ENCODE assay signal across 12 cellular contexts in the genomic region with DNA sequence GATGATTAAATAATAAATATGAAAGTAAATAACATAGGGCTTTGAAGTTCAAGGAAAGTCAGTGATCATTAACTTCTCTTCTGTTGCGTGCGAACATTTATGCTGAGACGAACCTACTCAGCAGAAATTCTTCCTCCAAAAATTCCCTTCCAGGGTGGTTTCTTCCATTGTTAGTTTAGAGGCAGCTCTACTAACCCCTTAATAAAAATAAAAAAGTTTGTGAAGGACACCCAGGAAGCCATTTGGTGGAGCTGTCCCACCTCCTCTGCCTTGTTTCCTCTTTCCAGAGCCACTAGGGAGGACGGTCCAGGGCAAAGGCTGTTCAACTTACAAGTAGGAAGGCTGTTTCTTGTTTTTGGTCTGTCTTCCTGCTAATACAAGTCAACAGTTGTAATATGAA. TPM values are rescaled to one million over a fixed set of nuclear protein-coding genes. Genes with fewer than 3 reads are reported as not detected.
DNase-seq lines count a peak whose midpoint lies in the region; ATAC-seq and TF ChIP-seq lines count a peak whose summit lies in the region.
"Had no signal": no experiment of that assay in that cellular context is flagged by ENCODE, and none has a peak within 500 bp of the region (broad histone marks: within the 10 kb centered on the region; RNA-seq: fewer than 3 reads in every experiment).

No MANE protein-coding gene starts in this region.

- 94% methylated on average over 4 of the region's 4 CpGs for WGBS in mammary epithelial cell (ENCODE audit: low coverage, missing lambda C conversion rate)

- no peak overlapping the region for H3K4me2 ChIP-seq in mammary epithelial cell (ENCODE audit: insufficient read depth, low read depth, low read length)

- H3K4me1 Mint-ChIP-seq in MCF 10A (ENCODE audit: insufficient read depth, unreplicated experiment) = peaks cover 23% of the 10 kb centered on the region
- H3K4me1 Mint-ChIP-seq in dendritic cell treated with granulocyte-macrophage colony-stimulating factor and Interleukin-4, amounts not matched to agents 40 ng/mL and 50 ng/mL, for 4 days (ENCODE audit: low read depth) = peaks cover 27% of the 10 kb centered on the region

- in situ Hi-C loops in mammary epithelial cell (cut with MboI; ENCODE audit: low sequenced_read_pairs in 2 of 2) = no loop called here

- no peak for ATAC-seq in upper lobe of right lung
- no peak for ATAC-seq in GM18502 (IDR thresholded peaks at IDR 0.05; ENCODE audit: poor library complexity, unreplicated experiment)
- no peak for ATAC-seq in HG02938 (IDR thresholded peaks at IDR 0.05; ENCODE audit: unreplicated experiment)
- no peak for ATAC-seq in GM21529 (IDR thresholded peaks at IDR 0.05; ENCODE audit: unreplicated experiment)

- H3K9ac ChIP-seq in mammary epithelial cell (ENCODE audit: insufficient read depth, low read length) = no peak overlapping the region

- peaks cover 25% of the 10 kb centered on the region for H3K79me2 ChIP-seq in mammary epithelial cell (ENCODE audit: insufficient read depth, low read length)

- DNase-seq in MCF 10A (ENCODE audit: unreplicated experiment) (peak; percentile 36), mammary epithelial cell (no peak), NCI-H146 treated with DMSO at 0.1 percent for 48 hours (lab: John Stamatoyannopoulos, UW; ENCODE audit: unreplicated experiment) (peak; percentile 25), upper lobe of right lung (no peak)
- DNase-seq: HFFc6, kidney, NCI-H1092, Peyer's patch had no signal

- H2AFZ ChIP-seq in mammary epithelial cell (ENCODE audit: low read depth, low read length) = no peak overlapping the region

- no peak overlapping the region for H3K4me3 ChIP-seq in mammary epithelial cell (replicated peaks in 1 of 3; ENCODE audit: insufficient read depth in 1 of 3, low read depth in 2 of 3, low read length in 3 of 3)
- no peak overlapping the region for H3K4me3 ChIP-seq in upper lobe of right lung
- H3K4me3 ChIP-seq: Peyer's patch had no signal

- H3K27me3 Mint-ChIP-seq in MCF 10A (ENCODE audit: insufficient read depth, unreplicated experiment) = no peaks in the 10 kb centered on the region
- H3K27me3 Mint-ChIP-seq in dendritic cell treated with granulocyte-macrophage colony-stimulating factor and Interleukin-4, amounts not matched to agents 40 ng/mL and 50 ng/mL, for 4 days = no peaks in the 10 kb centered on the region

- intact Hi-C loops in MCF 10A (cut with micrococcal nuclease) (loop anchor here (5.0 kb wide), 1 partner anchor 70 kb away; no protein-coding TSS in a partner anchor), mammary epithelial cell (cut with micrococcal nuclease) (no loop called here), upper lobe of right lung (cut with DNase I) (no loop called here)
- intact Hi-C loops in dendritic cell treated with granulocyte-macrophage colony-stimulating factor and Interleukin-4, amounts not matched to agents 40 ng/mL and 50 ng/mL, for 4 days (cut with micrococcal nuclease) = loop anchor here (1.0 to 5.0 kb wide), 4 partner anchors 55 to 1555 kb away; partner anchors contain the start of gene C18orf32

- no peak overlapping the region for H3K27ac Mint-ChIP-seq in MCF 10A (ENCODE audit: low read depth, unreplicated experiment)
- H3K27ac Mint-ChIP-seq in dendritic cell treated with granulocyte-macrophage colony-stimulating factor and Interleukin-4, amounts not matched to agents 40 ng/mL and 50 ng/mL, for 4 days = peak overlapping the region; percentile 93

- dilution Hi-C loops in mammary epithelial cell (cut with HindIII; ENCODE audit: low sequenced_read_pairs) = no loop called here

- no peaks in the 10 kb centered on the region for H3K36me3 Mint-ChIP-seq in MCF 10A (ENCODE audit: insufficient read depth, unreplicated experiment)
- peaks cover 17% of the 10 kb centered on the region for H3K36me3 Mint-ChIP-seq in dendritic cell treated with granulocyte-macrophage colony-stimulating factor and Interleukin-4, amounts not matched to agents 40 ng/mL and 50 ng/mL, for 4 days (ENCODE audit: low read depth)

- POLR2A ChIA-PET in MCF 10A (lab: Yijun Ruan, JAX) = interaction anchor here (0.5 to 2.2 kb wide), 2 partner anchors 13 to 25 kb away, joined by 3 to 12 read pairs; no protein-coding TSS in a partner anchor

- no peak overlapping the region for H3K27ac ChIP-seq in mammary epithelial cell (ENCODE audit: insufficient read depth, low read depth, low read length)
- peak overlapping the region; percentile 45 for H3K27ac ChIP-seq in upper lobe of right lung

- CTCF ChIA-PET in MCF 10A (lab: Yijun Ruan, JAX) = interaction anchor here (1.2 kb wide), 1 partner anchor 75 kb away, joined by 3 read pairs; no protein-coding TSS in a partner anchor
- CTCF ChIA-PET in mammary epithelial cell (lab: Charles Lee; ENCODE audit: low non-redundant PET) = no interaction called here

- no peak overlapping the region for H3K4me3 Mint-ChIP-seq in MCF 10A (ENCODE audit: unreplicated experiment)
- no peak overlapping the region for H3K4me3 Mint-ChIP-seq in dendritic cell treated with granulocyte-macrophage colony-stimulating factor and Interleukin-4, amounts not matched to agents 40 ng/mL and 50 ng/mL, for 4 days

- peaks cover 11% of the 10 kb centered on the region for H3K4me1 ChIP-seq in mammary epithelial cell (ENCODE audit: insufficient read depth, low read length)
- H3K4me1 ChIP-seq in upper lobe of right lung = peaks cover 24% of the 10 kb centered on the region

- H4K20me1 ChIP-seq in mammary epithelial cell (ENCODE audit: insufficient read depth, low read length) = no peaks in the 10 kb centered on the region

- TF ChIP-seq CTCF in MCF 10A (IDR thresholded peaks at IDR 0.05; ENCODE audit: unreplicated experiment) (no peak), mammary epithelial cell (conservative IDR thresholded peaks at IDR 0.05 in 1 of 2, IDR thresholded peaks at IDR 0.05 in 1 of 2; ENCODE audit: extremely low read depth in 1 of 2, insufficient read depth in 1 of 2, low read depth in 1 of 2, low read length in 2 of 2) (no peak), upper lobe of right lung (IDR thresholded peaks at IDR 0.05) (peak; percentile 13)

- H3K36me3 ChIP-seq in mammary epithelial cell (ENCODE audit: insufficient read depth, low read length) (no peaks in the 10 kb centered on the region), upper lobe of right lung (no peaks in the 10 kb centered on the region)
- H3K36me3 ChIP-seq: Peyer's patch had no signal

- BruUV-seq in MCF 10A (replicated peaks; lab: Mats Ljungman, UMichigan) = no TSS peak
- BruUV-seq in mammary epithelial cell (replicated peaks; lab: Mats Ljungman, UMichigan) = no TSS peak

- H3K27me3 ChIP-seq in mammary epithelial cell (ENCODE audit: insufficient read depth, low read length) (no peaks in the 10 kb centered on the region), upper lobe of right lung (no peaks in the 10 kb centered on the region)
- H3K27me3 ChIP-seq: Peyer's patch had no signal

- no peaks in the 10 kb centered on the region for H3K9me3 Mint-ChIP-seq in MCF 10A (ENCODE audit: unreplicated experiment)
- no peaks in the 10 kb centered on the region for H3K9me3 Mint-ChIP-seq in dendritic cell treated with granulocyte-macrophage colony-stimulating factor and Interleukin-4, amounts not matched to agents 40 ng/mL and 50 ng/mL, for 4 days
- H3K9me3 Mint-ChIP-seq: HFFc6 had no signal

- H3K9me3 ChIP-seq in mammary epithelial cell (replicated peaks; ENCODE audit: insufficient read depth, low read length) (no peaks in the 10 kb centered on the region), upper lobe of right lung (no peaks in the 10 kb centered on the region)
- H3K9me3 ChIP-seq: Peyer's patch had no signal

RNA-seq across cellular contexts. Expression of gene SMAD2, which starts 2.1 kb away (rescaled TPM):
- total RNA-seq in MCF 10A (2022) (148 and 167 TPM in 2 replicates), mammary epithelial cell (100 to 1,000 TPM in 1 of 2 donors, 10 to 100 TPM in 1; 79.4 to 128 TPM), upper lobe of right lung (160 TPM)
- 56.9 TPM for polyA plus RNA-seq in mammary epithelial cell
- polyA minus RNA-seq in mammary epithelial cell = 102 TPM

Comparison
In these comparisons a context has a peak if more than half of its experiments do, and no peak if none do; other contexts are left out.
1. DNase-seq: peak in MCF 10A (single experiment) and NCI-H146 treated with DMSO at 0.1 percent for 48 hours (single experiment); none in mammary epithelial cell (single experiment) and upper lobe of right lung (single experiment).
2. intact Hi-C loops: an anchor here in MCF 10A (5.0 kb wide) and dendritic cell treated with granulocyte-macrophage colony-stimulating factor and Interleukin-4, amounts not matched to agents 40 ng/mL and 50 ng/mL, for 4 days (1.0 to 5.0 kb wide); none called in mammary epithelial cell and upper lobe of right lung.